ENCODE assay signal across 14 cellular contexts in the genomic region with DNA sequence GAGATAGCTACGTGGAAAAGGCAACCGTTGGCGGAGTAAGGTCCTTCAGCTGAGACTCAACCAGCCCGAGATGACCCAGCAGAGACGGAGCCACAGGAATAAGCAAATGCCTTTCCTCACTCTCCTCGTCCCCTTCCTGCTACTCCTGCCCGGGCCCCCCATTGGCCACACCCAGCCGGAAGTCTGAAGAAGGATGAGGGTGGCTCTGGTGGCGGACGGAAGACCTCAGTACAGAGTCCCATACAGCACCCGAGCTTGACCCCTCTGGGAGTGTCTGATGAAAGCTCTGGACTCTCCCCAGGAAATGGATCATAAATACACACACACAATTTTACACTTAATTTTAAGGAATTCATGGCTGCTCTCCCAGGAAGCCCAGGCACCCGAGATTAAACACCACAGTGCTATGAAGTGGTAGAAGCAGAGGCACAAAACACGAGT.
A peak's percentile ranks its signal among the peaks of the same experiment; 100 is the strongest.
DNase-seq lines count a peak whose midpoint lies in the region; ATAC-seq and TF ChIP-seq lines count a peak whose summit lies in the region.
"Had no signal": no experiment of that assay in that cellular context is flagged by ENCODE, and none has a peak within 500 bp of the region (broad histone marks: within the 10 kb centered on the region; RNA-seq: fewer than 3 reads in every experiment).

No MANE protein-coding gene starts in this region.

- H3K27ac ChIP-seq in heart right ventricle (peak overlapping the region; percentile 18 to 78 (median 55)), osteoblast (ENCODE audit: low read depth, low read length) (no peak overlapping the region)
- H3K27ac ChIP-seq: tibial artery had no signal

- no peak overlapping the region for H3K4me3 ChIP-seq in AG10803 (ENCODE audit: low read length)
- no peak overlapping the region for H3K4me3 ChIP-seq in heart right ventricle
- no peak overlapping the region for H3K4me3 ChIP-seq in osteoblast (ENCODE audit: insufficient read depth, low read length)
- H3K4me3 ChIP-seq: tibial artery had no signal

- H3K27me3 ChIP-seq in heart right ventricle, result no peaks in the 10 kb centered on the region
- H3K27me3 ChIP-seq in osteoblast (ENCODE audit: insufficient read depth, low read length), result no peaks in the 10 kb centered on the region
- H3K27me3 ChIP-seq: tibial artery had no signal

- H3K4me1 Mint-ChIP-seq in T-helper 17 cell, result peaks cover 11% of the 10 kb centered on the region

- H2AFZ ChIP-seq in osteoblast (ENCODE audit: low read length), result peak overlapping the region; percentile 77

- DNase-seq in AG10803 (ENCODE audit: low read depth) (peak; percentile 36), T-helper 17 cell (no peak), heart right ventricle (peak in 1 of 2 donors; percentile 35), osteoblast (ENCODE audit: insufficient read length, low spot score, missing footprints) (no peak), GF-D8 (lab: John Stamatoyannopoulos, UW) (no peak), NCI-H2107 (lab: John Stamatoyannopoulos, UW) (no peak)
- no peak for DNase-seq in activated effector memory CD4-positive, alpha-beta T cell treated with anti-CD3 and anti-CD28 coated beads, Interleukin-2, amount 50 U/mL, for 16 hours
- DNase-seq: activated CD4-positive, alpha-beta T cell treated with anti-CD3 and anti-CD28 coated beads for 4 hours; head of caudate nucleus; left cardiac atrium had no signal

- H3K4me2 ChIP-seq in osteoblast (ENCODE audit: insufficient read depth, low read length), result no peak overlapping the region

- no peaks in the 10 kb centered on the region for H3K36me3 ChIP-seq in heart right ventricle
- H3K36me3 ChIP-seq in osteoblast (ENCODE audit: insufficient read depth, low read length), result no peaks in the 10 kb centered on the region
- H3K36me3 ChIP-seq: tibial artery had no signal

- TF ChIP-seq CTCF in AG10803 (conservative IDR thresholded peaks at IDR 0.05; ENCODE audit: low read length) (no peak), heart right ventricle (IDR thresholded peaks at IDR 0.05) (no peak), osteoblast (IDR thresholded peaks at IDR 0.05; ENCODE audit: extremely low read depth, low read depth, low read length) (no peak)

- peaks cover 5% of the 10 kb centered on the region for H3K27me3 Mint-ChIP-seq in T-helper 17 cell

- H3K27ac Mint-ChIP-seq in T-helper 17 cell, result peak overlapping the region; percentile 37
- H3K27ac Mint-ChIP-seq: activated T-helper 2 cell treated with anti-CD3 and anti-CD28 coated beads, Interferon-gamma antibody, Interleukin-2, Interleukin-4, amounts not matched to agents 10 μg/mL and 5 μg/mL and 100 μg/mL, durations not matched to agents 14 hours and 24 hours and 36 hours had no signal

- H3K4me3 Mint-ChIP-seq in T-helper 17 cell, result no peak overlapping the region
- H3K4me3 Mint-ChIP-seq: brain had no signal

- H3K4me1 ChIP-seq in heart right ventricle (peaks cover 4 to 23% (median 14%) of the 10 kb centered on the region in 9 donors), osteoblast (ENCODE audit: insufficient read depth, low read length) (peaks cover 12% of the 10 kb centered on the region)

- H3K36me3 Mint-ChIP-seq in T-helper 17 cell (ENCODE audit: low read depth), result no peaks in the 10 kb centered on the region
- H3K36me3 Mint-ChIP-seq: brain had no signal

- ATAC-seq in T-helper 17 cell (no peak), heart right ventricle (peak; percentile 63 to 81 (median 78)), HG02623 (IDR thresholded peaks at IDR 0.05; ENCODE audit: unreplicated experiment) (no peak)

- no peaks in the 10 kb centered on the region for H3K9me3 ChIP-seq in T-helper 17 cell (ENCODE audit: control insufficient read depth, low read length, poor library complexity, severe bottlenecking)
- H3K9me3 ChIP-seq in heart right ventricle, result no peaks in the 10 kb centered on the region
- H3K9me3 ChIP-seq in osteoblast (ENCODE audit: low read depth, low read length), result no peaks in the 10 kb centered on the region
- H3K9me3 ChIP-seq: tibial artery had no signal

- no peaks in the 10 kb centered on the region for H4K20me1 ChIP-seq in osteoblast (ENCODE audit: insufficient read depth, low read length)

- intact Hi-C loops in heart right ventricle (cut with DNase I), result loop anchor here in 1 of 10 donors (10.0 kb wide), 1 partner anchor 60 kb away; no protein-coding TSS in a partner anchor

- WGBS in heart right ventricle, 2 donors, result 44 to 52% methylated on average over 13 of the region's 13 CpGs

- H3K79me2 ChIP-seq in osteoblast (ENCODE audit: insufficient read depth, low read length), result no peaks in the 10 kb centered on the region

Comparison
In these comparisons a context has a peak if more than half of its experiments do, and no peak if none do; other contexts are left out.
1. ATAC-seq: peak in heart right ventricle (8 of 8); none in T-helper 17 cell (single experiment) and HG02623 (single experiment).